Comparison of ENCODE assay signal across 8 cellular contexts in the genomic region with DNA sequence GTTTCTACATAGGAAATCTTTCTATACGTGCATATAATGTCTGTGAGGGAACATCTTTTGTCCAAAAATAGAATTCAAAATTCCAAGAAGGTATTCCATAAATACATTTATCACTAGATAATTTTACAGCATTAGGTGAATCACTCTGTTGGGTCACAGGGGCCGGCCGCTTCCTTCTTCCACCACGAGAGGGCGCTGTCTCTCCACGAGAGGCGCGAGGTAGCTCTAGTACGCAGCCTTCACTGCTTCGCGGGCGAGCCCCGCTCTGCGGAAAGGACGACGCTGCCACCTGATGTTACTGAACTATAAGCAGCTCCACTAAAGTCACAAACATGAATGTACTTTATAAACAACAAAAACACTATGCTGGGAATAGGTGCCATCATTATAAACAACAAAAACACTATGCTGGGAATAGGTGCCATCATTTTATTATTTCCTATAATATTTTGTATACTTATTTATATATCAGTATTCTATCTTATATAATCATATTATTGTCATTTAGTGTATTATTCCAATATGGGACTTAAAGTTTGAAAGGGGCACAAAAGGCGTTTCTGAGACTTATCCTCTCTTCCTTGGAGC.
A peak's percentile ranks its signal among the peaks of the same experiment; 100 is the strongest.
DNase-seq lines count a peak whose midpoint lies in the region; ATAC-seq and TF ChIP-seq lines count a peak whose summit lies in the region.

No MANE protein-coding gene starts in this region.

- ATAC-seq in HG03342 (IDR thresholded peaks at IDR 0.05; ENCODE audit: unreplicated experiment) (peak; percentile 86), left lobe of liver (peak; percentile 100), HG02938 (IDR thresholded peaks at IDR 0.05; ENCODE audit: unreplicated experiment) (no peak)

- in situ Hi-C loops in GM13976 (cut with MboI; ENCODE audit: low sequenced_read_pairs, unreplicated experiment): no loop called here

- peak; percentile 85 for DNase-seq in GM13976 (ENCODE audit: low spot score)
- DNase-seq in NCI-H510A treated with DMSO at 0.1 percent for 48 hours (lab: John Stamatoyannopoulos, UW): peak; percentile 85
- DNase-seq in activated CD4-positive, alpha-beta T cell treated with anti-CD3 and anti-CD28 coated beads for 4 hours: peak; percentile 76 to 89
- peak; percentile 83 for DNase-seq in cerebellar cortex (ENCODE audit: low spot score)
- peak; percentile 83 for DNase-seq in left lobe of liver (ENCODE audit: low spot score)
- DNase-seq in stimulated activated CD4-positive, alpha-beta T cell treated with anti-CD3 and anti-CD28 coated beads, Interleukin-4, amount 100 ng/mL, for 1 hour: peak; percentile 89

- peak; percentile 95 for TF ChIP-seq CTCF in GM13976 (IDR thresholded peaks at IDR 0.05; ENCODE audit: borderline replicate concordance, control extremely low read depth, extremely low read depth, insufficient read depth, missing control alignments)
